ENCODE assay signal across 3 cellular contexts in the genomic region with DNA sequence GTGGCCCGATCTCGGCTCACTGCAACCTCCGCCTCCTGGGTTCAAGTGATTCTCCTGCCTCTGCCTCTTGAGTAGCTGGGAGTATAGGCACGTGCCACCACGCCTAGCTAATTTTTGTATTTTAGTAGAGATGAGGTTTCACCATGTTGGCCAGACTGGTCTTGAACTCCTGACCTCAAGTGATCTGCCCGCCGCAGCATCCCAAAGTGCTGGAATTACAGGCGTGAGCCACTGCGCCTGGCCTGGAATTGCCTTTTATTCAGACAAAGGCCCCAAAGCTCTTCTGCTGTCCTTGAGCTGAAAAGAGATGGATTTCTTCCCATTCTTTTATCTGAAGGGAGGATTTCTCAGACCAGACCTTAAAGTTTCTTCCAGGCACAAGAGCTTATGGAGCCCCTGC. TPM values are rescaled to one million over a fixed set of nuclear protein-coding genes. Genes with fewer than 3 reads are reported as not detected.
"Had no signal": no experiment of that assay in that cellular context is flagged by ENCODE, and none has a peak within 500 bp of the region (broad histone marks: within the 10 kb centered on the region; RNA-seq: fewer than 3 reads in every experiment).

No MANE protein-coding gene starts in this region.

RNA-seq across cellular contexts. Expression of a gene that starts 51.3 kb away (rescaled TPM):
- total RNA-seq: Right ventricle myocardium superior, SJSA1 had no signal
- polyA plus RNA-seq: SK-N-SH had no signal
